In the genomic region with DNA sequence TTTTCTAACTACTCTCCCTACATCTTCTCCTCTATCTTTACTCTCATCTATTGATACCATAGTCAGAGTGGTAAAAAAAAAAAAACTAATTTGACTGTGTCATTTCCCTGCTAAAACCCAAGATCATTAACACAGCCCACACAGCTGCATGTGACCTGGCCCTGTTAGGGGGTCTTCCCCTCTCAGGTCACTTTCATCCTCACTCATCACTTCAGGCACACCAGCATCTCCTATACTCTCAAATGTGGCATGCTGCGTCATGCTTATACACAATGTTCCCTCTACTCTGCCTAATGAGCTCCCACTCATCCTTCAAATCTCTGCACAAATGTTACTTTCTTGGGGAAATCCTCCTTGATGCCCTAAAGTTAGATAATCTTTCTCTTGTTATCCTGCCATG, we compare ENCODE assay signal across 16 cellular contexts.
DNase-seq lines count a peak whose midpoint lies in the region; ATAC-seq, FAIRE-seq and TF ChIP-seq lines count a peak whose summit lies in the region.
"Had no signal": no experiment of that assay in that cellular context is flagged by ENCODE, and none has a peak within 500 bp of the region (broad histone marks: within the 10 kb centered on the region; RNA-seq: fewer than 3 reads in every experiment).

No MANE protein-coding gene starts in this region.

- H2BK120ac ChIP-seq in trophoblast cell (ENCODE audit: insufficient read depth, low read length, poor library complexity): no peak overlapping the region

- H3K4me3 ChIP-seq in kidney (ENCODE audit: low read length in 2 of 2) (no peak overlapping the region), trophoblast cell (ENCODE audit: low read depth, low read length) (no peak overlapping the region)
- H3K4me3 ChIP-seq: mucosa of descending colon, ovary, transverse colon had no signal

- no peak overlapping the region for H2AK5ac ChIP-seq in trophoblast cell (ENCODE audit: low read length)

- H3K23ac ChIP-seq in trophoblast cell (ENCODE audit: low read length): no peak overlapping the region

- H4K8ac ChIP-seq in trophoblast cell (ENCODE audit: low read depth, low read length): no peak overlapping the region

- no peak overlapping the region for H3K4me2 ChIP-seq in trophoblast cell (ENCODE audit: low read length)

- no peak for FAIRE-seq in kidney (lab: Jason Lieb, UNC)

- DNase-seq in GM10266 (ENCODE audit: extremely low spot score) (peak; percentile 17), kidney (no peak), occipital lobe (lab: John Stamatoyannopoulos, UW) (no peak), trophoblast cell (no peak), DMS153 treated with DMSO at 0.1 percent for 48 hours (lab: John Stamatoyannopoulos, UW; ENCODE audit: unreplicated experiment) (no peak)
- DNase-seq: activated naive CD4-positive, alpha-beta T cell treated with anti-CD3 and anti-CD28 coated beads, Interleukin-2, amount 10 ng/mL, durations not matched to agents 7 days and 5 days; Caco-2; HFFc6; mucosa of descending colon; NCI-H1048; ovary; transverse colon had no signal

- WGBS in trophoblast cell (ENCODE audit: extremely low coverage, insufficient coverage, insufficient read length): no CpG with 5 or more reads among the region's 1 CpG

- peak; percentile 80 for ATAC-seq in GM19023 (IDR thresholded peaks at IDR 0.05; ENCODE audit: unreplicated experiment)
- peak; percentile 88 for ATAC-seq in HG02870 (IDR thresholded peaks at IDR 0.05; ENCODE audit: unreplicated experiment)
- peak; percentile 79 for ATAC-seq in HG03565 (IDR thresholded peaks at IDR 0.05; ENCODE audit: unreplicated experiment)
- ATAC-seq: mucosa of descending colon had no signal

- H2BK5ac ChIP-seq in trophoblast cell (ENCODE audit: low read depth, low read length, poor library complexity): no peak overlapping the region

- H3K9me3 ChIP-seq in kidney (ENCODE audit: control insufficient read depth in 1 of 2, low read length in 2 of 2) (no peaks in the 10 kb centered on the region), trophoblast cell (ENCODE audit: insufficient read depth, low read depth, low read length) (no peaks in the 10 kb centered on the region)
- H3K9me3 ChIP-seq: Caco-2, mucosa of descending colon, ovary, transverse colon had no signal

- H3K4me1 ChIP-seq in kidney (ENCODE audit: control insufficient read depth in 1 of 2, insufficient read depth in 1 of 2, low read depth in 1 of 2, low read length in 2 of 2) (no peaks in the 10 kb centered on the region), trophoblast cell (ENCODE audit: control insufficient read depth in 1 of 2, insufficient read depth in 2 of 2, low read length in 2 of 2) (no peaks in the 10 kb centered on the region)
- H3K4me1 ChIP-seq: Caco-2, transverse colon had no signal

- no peak overlapping the region for H2AFZ ChIP-seq in trophoblast cell (ENCODE audit: insufficient read depth, low read length, poor library complexity)

- H4K91ac ChIP-seq in trophoblast cell (ENCODE audit: low read depth, low read length): no peak overlapping the region

- no peak for TF ChIP-seq CTCF in GM10266 (IDR thresholded peaks at IDR 0.05; ENCODE audit: control insufficient read depth, insufficient read depth, low read depth, missing control alignments)
- no peak for TF ChIP-seq CTCF in kidney (IDR thresholded peaks at IDR 0.05; ENCODE audit: borderline replicate concordance, extremely low read depth, insufficient read depth)

- H3K9ac ChIP-seq in kidney (ENCODE audit: low read length in 2 of 2) (no peak overlapping the region), trophoblast cell (ENCODE audit: low read length) (no peak overlapping the region)

- H3K36me3 ChIP-seq in kidney (ENCODE audit: control insufficient read depth in 1 of 2, insufficient read depth in 2 of 2, low read length in 2 of 2): no peaks in the 10 kb centered on the region
- no peaks in the 10 kb centered on the region for H3K36me3 ChIP-seq in trophoblast cell (ENCODE audit: control insufficient read depth in 1 of 2, insufficient read depth in 2 of 2, low read length in 2 of 2)
- H3K36me3 ChIP-seq: ovary, transverse colon had no signal

- H3K18ac ChIP-seq in trophoblast cell (ENCODE audit: low read length): no peak overlapping the region

- no peak overlapping the region for H3K4ac ChIP-seq in trophoblast cell (ENCODE audit: low read depth, low read length)

- no peak overlapping the region for H4K12ac ChIP-seq in trophoblast cell (ENCODE audit: low read depth, low read length)

- intact Hi-C loops in kidney (cut with DNase I): no loop called here

- H3K14ac ChIP-seq in trophoblast cell (ENCODE audit: low read length): no peak overlapping the region

- no peaks in the 10 kb centered on the region for H3K27me3 ChIP-seq in trophoblast cell (ENCODE audit: insufficient read depth, low read length)
- H3K27me3 ChIP-seq: ovary, transverse colon had no signal

- H3K79me2 ChIP-seq in trophoblast cell (ENCODE audit: control insufficient read depth, insufficient read depth, low read length, poor library complexity): no peaks in the 10 kb centered on the region

- H3K79me1 ChIP-seq in trophoblast cell (ENCODE audit: low read length): no peaks in the 10 kb centered on the region

- H3K27ac ChIP-seq in kidney (ENCODE audit: low read depth in 2 of 2, low read length in 2 of 2) (no peak overlapping the region), trophoblast cell (ENCODE audit: low read depth, low read length) (no peak overlapping the region)
- H3K27ac ChIP-seq: epithelial cell of prostate, ovary, transverse colon had no signal

- H2BK12ac ChIP-seq in trophoblast cell (ENCODE audit: low read length): no peak overlapping the region
